In genomic region chr2:105337122-105338019, GRCh38 we compare ENCODE assay signal across 1 cellular context.
TF ChIP-seq lines count a peak whose summit lies in the region.

Gene C2orf49, plus strand, starts transcription at chr2:105337540. Its CDS starts 48 bp downstream, at chr2:105337588.

TF ChIP-seq in K562, 482 proteins besides CTCF, POLR2A, EP300 and RAD21 (continued from another document and continues in another):
- TF ChIP-seq IRF9 (tag; IDR thresholded peaks at IDR 0.05): no peak
- peak; percentile 81 for TF ChIP-seq ZNF511 (CRISPR knock-in tag; IDR thresholded peaks at IDR 0.05)
- TF ChIP-seq MTA3 (IDR thresholded peaks at IDR 0.05; ENCODE audit: borderline replicate concordance): peak; percentile 74; the same call in 1 of the 2 replicates
- no peak for TF ChIP-seq ILK (tag; IDR thresholded peaks at IDR 0.05; ENCODE audit: borderline replicate concordance, low read depth)
- peak; percentile 100 for TF ChIP-seq MTA1 (IDR thresholded peaks at IDR 0.05; ENCODE audit: borderline replicate concordance)
- peak; percentile 93 for TF ChIP-seq ZBTB40 (IDR thresholded peaks at IDR 0.05)
- no peak for TF ChIP-seq ZBTB40 (CRISPR knock-in tag; IDR thresholded peaks at IDR 0.05)
- peak; percentile 79; the same call in 1 of the 2 replicates for TF ChIP-seq HBP1 (CRISPR knock-in tag; IDR thresholded peaks at IDR 0.05)
- TF ChIP-seq SNAPC5 (CRISPR knock-in tag; IDR thresholded peaks at IDR 0.05): no peak
- TF ChIP-seq ZNF586 (CRISPR knock-in tag; conservative IDR thresholded peaks at IDR 0.05): no peak
- no peak for TF ChIP-seq ZNF318 (IDR thresholded peaks at IDR 0.05; ENCODE audit: borderline replicate concordance in 1 of 2, low read depth in 1 of 2)
- TF ChIP-seq CHAMP1 (IDR thresholded peaks at IDR 0.05): peak; percentile 77; the same call in 1 of the 2 replicates
- TF ChIP-seq GMEB1 (CRISPR knock-in tag; IDR thresholded peaks at IDR 0.05): peak; percentile 37; the same call in 1 of the 2 replicates
- peak in 1 of 2 experiments; percentile 78; a peak in 1 of 4 replicates for TF ChIP-seq ZNF639 (CRISPR knock-in tag; conservative IDR thresholded peaks at IDR 0.05 in 1 of 2, IDR thresholded peaks at IDR 0.05 in 1 of 2)
- no peak for TF ChIP-seq RBM14 (IDR thresholded peaks at IDR 0.05; ENCODE audit: borderline replicate concordance, insufficient read depth, low read depth, low read length)
- peak; percentile 94 for TF ChIP-seq NKRF (IDR thresholded peaks at IDR 0.05; ENCODE audit: borderline replicate concordance)
- peak; percentile 90 for TF ChIP-seq ATF7 (IDR thresholded peaks at IDR 0.05)
